In the genomic region with DNA sequence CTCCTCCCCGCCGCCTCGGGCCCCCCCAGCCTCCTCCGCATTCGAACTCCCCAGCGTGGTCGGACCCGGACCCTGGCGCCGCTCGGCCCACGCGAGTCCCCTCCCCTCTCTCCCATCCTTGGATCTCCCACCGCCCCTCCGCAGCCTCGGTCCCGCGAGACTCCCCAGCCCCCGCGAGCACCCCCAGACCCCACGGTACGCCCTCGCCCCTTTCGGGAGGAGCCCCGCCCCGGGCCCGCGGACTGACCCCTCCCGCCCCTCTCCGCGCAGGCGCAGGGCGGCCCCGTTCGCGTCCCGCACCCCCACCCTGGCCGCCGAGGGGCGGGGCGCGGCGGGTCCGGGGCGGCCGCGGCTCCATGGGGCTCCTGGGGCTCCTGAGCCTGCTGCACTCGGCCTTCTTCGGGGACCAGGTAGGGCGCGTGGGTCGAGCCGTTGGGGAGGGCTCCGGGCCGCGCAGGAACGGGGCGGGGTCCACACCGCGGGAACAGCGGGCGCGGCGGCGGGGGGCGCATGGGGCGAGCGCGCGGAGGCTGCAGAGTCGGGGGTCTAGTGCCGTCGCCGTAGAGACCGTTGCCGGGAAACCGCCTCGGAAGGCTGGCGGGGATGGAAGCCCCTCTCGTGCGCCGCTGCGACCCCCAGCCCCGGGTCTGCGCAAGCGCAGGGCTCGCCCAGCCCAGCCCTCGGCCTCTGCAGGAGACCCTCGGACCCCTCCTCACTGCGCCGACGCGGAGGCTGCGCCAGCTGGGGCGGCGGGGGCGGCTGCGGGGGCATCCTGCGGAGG, we compare ENCODE assay signal across 8 cellular contexts. TPM values are rescaled to one million over a fixed set of nuclear protein-coding genes. Genes with fewer than 3 reads are reported as not detected.
DNase-seq lines count a peak whose midpoint lies in the region; ATAC-seq and TF ChIP-seq lines count a peak whose summit lies in the region.

No MANE protein-coding gene starts in this region.

- H3K27ac Mint-ChIP-seq in natural killer cell: no peak overlapping the region
- no peak overlapping the region for H3K27ac Mint-ChIP-seq in naive thymus-derived CD4-positive, alpha-beta T cell

- peaks cover 28 to 29% of the 10 kb centered on the region in 2 donors for H3K27me3 Mint-ChIP-seq in natural killer cell (ENCODE audit: low read depth in 2 of 2)
- H3K27me3 Mint-ChIP-seq in naive thymus-derived CD4-positive, alpha-beta T cell: peaks cover 30 to 40% (median 33%) of the 10 kb centered on the region in 5 donors

- no peaks in the 10 kb centered on the region for H3K9me3 Mint-ChIP-seq in natural killer cell
- H3K9me3 Mint-ChIP-seq in naive thymus-derived CD4-positive, alpha-beta T cell: peaks cover 0 to 4% (median 0%) of the 10 kb centered on the region in 11 donors

- no peaks in the 10 kb centered on the region for H3K36me3 Mint-ChIP-seq in natural killer cell
- H3K36me3 Mint-ChIP-seq in naive thymus-derived CD4-positive, alpha-beta T cell: peaks cover 0 to 14% (median 3%) of the 10 kb centered on the region in 5 donors

- intact Hi-C loops in natural killer cell (cut with micrococcal nuclease): no loop called here
- intact Hi-C loops in gastrocnemius medialis (cut with DNase I; ENCODE audit: low total_unique reads): no loop called here
- intact Hi-C loops in naive thymus-derived CD4-positive, alpha-beta T cell (cut with micrococcal nuclease): loop anchor here (1.0 to 10.0 kb wide), 4 partner anchors 24 to 69 kb away; partner anchors contain the start of genes ADAMTSL5 (in 2 of the 2) and PCSK4 (in 1 of the 2)

- H3K4me3 Mint-ChIP-seq in natural killer cell: no peak overlapping the region
- peak overlapping the region in 2 of 10 donors; percentile 43 to 76 for H3K4me3 Mint-ChIP-seq in naive thymus-derived CD4-positive, alpha-beta T cell

- H3K4me1 Mint-ChIP-seq in natural killer cell: peaks cover 10 to 31% of the 10 kb centered on the region in 2 donors
- peaks cover 13 to 29% (median 17%) of the 10 kb centered on the region in 7 donors for H3K4me1 Mint-ChIP-seq in naive thymus-derived CD4-positive, alpha-beta T cell

- CTCF ChIA-PET in naive thymus-derived CD4-positive, alpha-beta T cell (lab: Charles Lee): interaction anchor here (1.6 kb wide), 1 partner anchor 20 kb away, joined by 4 read pairs; no protein-coding TSS in a partner anchor

- no peak for TF ChIP-seq POLR2A in gastrocnemius medialis (IDR thresholded peaks at IDR 0.05)

- DNase-seq in AG08396 (ENCODE audit: low spot score): peak; percentile 88
- peak; percentile 45 for DNase-seq in M059J (ENCODE audit: low read depth)
- DNase-seq in left kidney (ENCODE audit: low read depth, low spot score): peak; percentile 77
- DNase-seq in SKM-1 treated with dmso at 0.1 percent for 144 hours (lab: John Stamatoyannopoulos, UW; ENCODE audit: unreplicated experiment): no peak
- DNase-seq in natural killer cell: no peak
- no peak for DNase-seq in gastrocnemius medialis
- no peak for DNase-seq in naive thymus-derived CD4-positive, alpha-beta T cell

- in situ Hi-C loops in gastrocnemius medialis (cut with MboI; ENCODE audit: low sequenced_read_pairs in 4 of 4): no loop called here

- H3K27me3 ChIP-seq in gastrocnemius medialis: peaks cover 52 to 56% (median 54%) of the 10 kb centered on the region in 3 donors
- H3K27me3 ChIP-seq in naive thymus-derived CD4-positive, alpha-beta T cell (ENCODE audit: control insufficient read depth in 2 of 2, insufficient read depth in 2 of 2, low read length in 2 of 2): peaks cover 12 to 34% of the 10 kb centered on the region in 2 donors

- no peaks in the 10 kb centered on the region for H3K4me1 ChIP-seq in gastrocnemius medialis
- peaks cover 5 to 9% of the 10 kb centered on the region in 2 donors for H3K4me1 ChIP-seq in naive thymus-derived CD4-positive, alpha-beta T cell (ENCODE audit: control insufficient read depth in 2 of 2, insufficient read depth in 2 of 2, low read length in 2 of 2)

- H3K9me3 ChIP-seq in gastrocnemius medialis: no peaks in the 10 kb centered on the region
- no peaks in the 10 kb centered on the region for H3K9me3 ChIP-seq in naive thymus-derived CD4-positive, alpha-beta T cell (ENCODE audit: control insufficient read depth in 2 of 3, low read length in 3 of 3)

- H3K4me3 ChIP-seq in gastrocnemius medialis: peak overlapping the region in 1 of 4 donors; percentile 16
- H3K4me3 ChIP-seq in naive thymus-derived CD4-positive, alpha-beta T cell (ENCODE audit: low read length): no peak overlapping the region

- TF ChIP-seq CTCF in natural killer cell (IDR thresholded peaks at IDR 0.05) (no peak), gastrocnemius medialis (IDR thresholded peaks at IDR 0.05 in 4 of 5, conservative IDR thresholded peaks at IDR 0.05 in 1 of 5) (no peak)

- POLR2A ChIA-PET in naive thymus-derived CD4-positive, alpha-beta T cell (lab: Charles Lee): interaction anchor here (1.2 kb wide), 1 partner anchor 9 kb away, joined by 5 read pairs; no protein-coding TSS in a partner anchor

- H3K27ac ChIP-seq in angular gyrus (ENCODE audit: low read depth, low read length) (peak overlapping the region; percentile 62), gastrocnemius medialis (no peak overlapping the region)
- H3K27ac ChIP-seq in naive thymus-derived CD4-positive, alpha-beta T cell (ENCODE audit: low read depth, low read length): no peak overlapping the region

- ATAC-seq in natural killer cell (no peak), gastrocnemius medialis (no peak)
- ATAC-seq in naive thymus-derived CD4-positive, alpha-beta T cell: no peak

- H3K36me3 ChIP-seq in gastrocnemius medialis: peaks cover 0 to 12% of the 10 kb centered on the region in 2 donors
- H3K36me3 ChIP-seq in naive thymus-derived CD4-positive, alpha-beta T cell (ENCODE audit: control insufficient read depth in 2 of 3, insufficient read depth in 3 of 3, low read length in 3 of 3): peaks cover 0 to 15% (median 11%) of the 10 kb centered on the region in 3 experiments

RNA-seq across cellular contexts. Expression of gene APC2, which starts 3.8 kb away (rescaled TPM):
- total RNA-seq in M059J (2014; rRNA removed; shearing (Covaris generic)): 0.49 TPM in 1 of 2 replicates, not detected in the other
- under 1 TPM; 0.14 to 0.58 (median 0.27) TPM for total RNA-seq in natural killer cell
- total RNA-seq in gastrocnemius medialis: under 1 TPM in 1 of 4 donors, not detected in 3; 0.04 TPM
- total RNA-seq in naive thymus-derived CD4-positive, alpha-beta T cell: under 1 TPM; 0.05 to 0.24 (median 0.10) TPM
- polyA plus RNA-seq in naive thymus-derived CD4-positive, alpha-beta T cell: under 1 TPM; 0.01 to 0.05 TPM

RNA-seq across cellular contexts. Expression of gene RPS15, which starts 7.9 kb away (rescaled TPM):
- total RNA-seq in M059J (2014; rRNA removed; shearing (Covaris generic)): 1,527 and 2,021 TPM in 2 replicates
- total RNA-seq in natural killer cell (100 to 1,000 TPM; 731 to 872 (median 837) TPM), gastrocnemius medialis (1,000 to 10,000 TPM; 2,323 to 3,835 (median 2,607) TPM)
- total RNA-seq in naive thymus-derived CD4-positive, alpha-beta T cell: 1,000 to 10,000 TPM; 1,300 to 2,097 (median 2,012) TPM
- 1,000 to 10,000 TPM; 3,657 to 3,761 TPM for polyA plus RNA-seq in naive thymus-derived CD4-positive, alpha-beta T cell

RNA-seq across cellular contexts. Expression of gene C19orf25, which starts 32.9 kb away (rescaled TPM):
- total RNA-seq in M059J (2014; rRNA removed; shearing (Covaris generic)): 35.6 and 47.7 TPM in 2 replicates
- total RNA-seq in natural killer cell (10 to 100 TPM; 30.2 to 42.2 (median 34.3) TPM), gastrocnemius medialis (10 to 100 TPM; 18.7 to 25.7 (median 19.9) TPM)
- 10 to 100 TPM; 24.2 to 64.5 (median 44.6) TPM for total RNA-seq in naive thymus-derived CD4-positive, alpha-beta T cell
- polyA plus RNA-seq in naive thymus-derived CD4-positive, alpha-beta T cell: 10 to 100 TPM; 43.6 to 69.8 TPM

RNA-seq across cellular contexts. Expression of gene DAZAP1, which starts 38.7 kb away (rescaled TPM):
- total RNA-seq in M059J (2014; rRNA removed; shearing (Covaris generic)): 87.7 and 97.6 TPM in 2 replicates
- total RNA-seq in natural killer cell (100 to 1,000 TPM; 166 to 207 (median 170) TPM), gastrocnemius medialis (10 to 100 TPM; 53.7 to 74.1 (median 63.4) TPM)
- 100 to 1,000 TPM; 129 to 227 (median 144) TPM for total RNA-seq in naive thymus-derived CD4-positive, alpha-beta T cell
- 1 to 10 TPM; 5.0 to 5.7 TPM for polyA plus RNA-seq in naive thymus-derived CD4-positive, alpha-beta T cell

RNA-seq across cellular contexts. Expression of gene PCSK4, which starts 44.0 kb away (rescaled TPM):
- total RNA-seq in M059J (2014; rRNA removed; shearing (Covaris generic)): 0.96 TPM in 1 of 2 replicates, not detected in the other
- total RNA-seq in natural killer cell (1 to 10 TPM; 4.1 to 6.0 (median 5.3) TPM), gastrocnemius medialis (under 1 TPM; 0.12 to 0.60 (median 0.37) TPM)
- total RNA-seq in naive thymus-derived CD4-positive, alpha-beta T cell: 10 to 100 TPM in 1 of 5 experiments, 1 to 10 TPM in 3, under 1 TPM in 1; 0.87 to 10.8 (median 7.8) TPM
- polyA plus RNA-seq in naive thymus-derived CD4-positive, alpha-beta T cell: under 1 TPM; 0.64 to 0.72 TPM

Comparison
In these comparisons a context has a peak if more than half of its experiments do, and no peak if none do; other contexts are left out.
1. DNase-seq: peak in AG08396 (single experiment), M059J (single experiment) and left kidney (single experiment); none in SKM-1 treated with dmso at 0.1 percent for 144 hours (single experiment), natural killer cell (single experiment), gastrocnemius medialis (0 of 2) and naive thymus-derived CD4-positive, alpha-beta T cell (0 of 9).
2. intact Hi-C loops: an anchor here in naive thymus-derived CD4-positive, alpha-beta T cell (1.0 to 10.0 kb wide); none called in natural killer cell and gastrocnemius medialis.